28 cellular contexts compared by ENCODE assay signal in genomic region chr17:55279788-55280579, GRCh38. TPM values are rescaled to one million over a fixed set of nuclear protein-coding genes. Genes with fewer than 3 reads are reported as not detected.
"Had no signal": no experiment of that assay in that cellular context is flagged by ENCODE, and none has a peak within 500 bp of the region (broad histone marks: within the 10 kb centered on the region; RNA-seq: fewer than 3 reads in every experiment).

No MANE protein-coding gene starts in this region.

- H3K27ac ChIP-seq: brain microvascular endothelial cell, hepatocyte, pancreas, vagina, WERI-Rb-1 had no signal

- ATAC-seq: activated CD4-positive, CD25-positive, alpha-beta regulatory T cell treated with anti-CD3 and anti-CD28 coated beads, Interleukin-2, amount 50 U/mL, for 24 hours; naive thymus-derived CD4-positive, alpha-beta T cell; pancreas had no signal

- H3K36me3 ChIP-seq: adrenal gland, brain microvascular endothelial cell, pancreas, prostate gland, vagina, WERI-Rb-1 had no signal

- DNase-seq: activated CD4-positive, alpha-beta T cell treated with anti-CD3 and anti-CD28 coated beads for 48 hours; activated CD4-positive, alpha-beta T cell treated with anti-CD3 and anti-CD28 coated beads, Interleukin-2, amount 50 U/mL, for 48 hours; activated CD8-positive, alpha-beta memory T cell treated with anti-CD3 and anti-CD28 coated beads, Interleukin-2, amount 50 U/mL, for 4 hours; activated effector memory CD4-positive, alpha-beta T cell treated with anti-CD3 and anti-CD28 coated beads, Interleukin-2, amount 50 U/mL, for 16 hours; activated naive CD4-positive, alpha-beta T cell treated with anti-CD3 and anti-CD28 coated beads for 36 hours; activated naive CD8-positive, alpha-beta T cell treated with anti-CD3 and anti-CD28 coated beads for 36 hours; activated T-cell treated with anti-CD3 and anti-CD28 coated beads, Interleukin-2, amount 50 U/mL, for 1 hour; adrenal gland; brain microvascular endothelial cell; caudate nucleus; effector CD4-positive, alpha-beta T cell; glutamatergic neuron; islet precursor cell; midbrain; naive thymus-derived CD4-positive, alpha-beta T cell; nucleus accumbens; pancreas; stimulated activated CD4-positive, alpha-beta T cell treated with anti-CD3 and anti-CD28 coated beads, Interleukin-2, amount 100 ng/mL, for 48 hours; stimulated activated naive CD4-positive, alpha-beta T cell treated with Interleukin-2 at 50 U/mL for 16 hours; SW 1271; T1000; testis; WERI-Rb-1 had no signal

- H3K4me3 ChIP-seq: adrenal gland, hepatocyte, pancreas, prostate gland, testis, vagina had no signal

- H3K9me3 ChIP-seq: adrenal gland, pancreas, prostate gland, testis, vagina had no signal

- H3K27me3 ChIP-seq: adrenal gland, brain microvascular endothelial cell, pancreas, testis, vagina had no signal

RNA-seq across cellular contexts. Expression of gene HLF, which starts 15.2 kb away (rescaled TPM):
- total RNA-seq: astrocyte had no signal
